Comparison of ENCODE assay signal across 29 cellular contexts in the genomic region with DNA sequence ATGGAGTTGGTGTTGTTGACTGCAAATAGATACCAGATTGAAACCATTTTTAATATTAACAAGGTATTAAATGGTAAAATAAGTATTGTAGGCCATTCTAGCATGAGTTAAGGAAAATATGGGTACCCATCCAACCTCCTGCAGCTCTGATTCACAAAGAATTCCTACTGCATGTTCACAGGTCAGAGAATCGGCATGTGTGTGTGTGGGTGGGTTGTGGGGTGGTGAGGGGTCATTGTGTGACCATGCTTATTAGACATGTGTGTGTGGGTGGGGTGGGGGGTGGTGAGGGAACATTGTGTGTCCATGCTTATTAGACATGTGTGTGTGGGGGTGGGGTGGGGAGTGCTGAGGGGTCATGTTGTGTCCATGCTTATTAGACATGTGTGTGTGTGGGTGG. TPM values are rescaled to one million over a fixed set of nuclear protein-coding genes. Genes with fewer than 3 reads are reported as not detected.
"Had no signal": no experiment of that assay in that cellular context is flagged by ENCODE, and none has a peak within 500 bp of the region (broad histone marks: within the 10 kb centered on the region; RNA-seq: fewer than 3 reads in every experiment).

No MANE protein-coding gene starts in this region.

- H2AFZ ChIP-seq: hepatocyte, parathyroid adenoma had no signal

- H3K4me2 ChIP-seq: hepatocyte had no signal

- H3K4me3 ChIP-seq: coronary artery, esophagus squamous epithelium, gastrocnemius medialis, heart left ventricle, hepatocyte, left lung, mucosa of descending colon, right lobe of liver, stomach, tibial nerve, upper lobe of left lung had no signal

- H3K27me3 ChIP-seq: esophagus squamous epithelium, gastrocnemius medialis, heart left ventricle, left lung, right lobe of liver, stomach, tibial nerve, upper lobe of left lung had no signal

- H3K79me2 ChIP-seq: hepatocyte, parathyroid adenoma had no signal

- H3K9ac ChIP-seq: parathyroid adenoma had no signal

- H3K27ac ChIP-seq: heart left ventricle, hepatocyte, left lung, neutrophil, parathyroid adenoma, right lobe of liver, stomach, upper lobe of left lung had no signal

- H3K4me1 ChIP-seq: parathyroid adenoma had no signal

- H3K36me3 ChIP-seq: esophagus squamous epithelium, gastrocnemius medialis, heart left ventricle, left lung, neutrophil, right lobe of liver, stomach, tibial nerve, upper lobe of left lung had no signal

- H3K9me3 ChIP-seq: esophagus squamous epithelium, gastrocnemius medialis, heart left ventricle, left lung, mucosa of descending colon, neutrophil, right lobe of liver, stomach, tibial nerve, upper lobe of left lung had no signal

- DNase-seq: dermis blood vessel endothelial cell; effector memory CD4-positive, alpha-beta T cell; erythroblast; esophagus squamous epithelium; gastrocnemius medialis; heart left ventricle; left cardiac atrium; left lung; mesenchymal stem cell; mucosa of descending colon; naive B cell; right lobe of liver; stimulated activated CD4-positive, alpha-beta T cell treated with anti-CD3 and anti-CD28 coated beads, Interleukin-2, amount 100 ng/mL, for 24 hours; stimulated activated CD4-positive, alpha-beta T cell treated with anti-CD3 and anti-CD28 coated beads, Interleukin-4, amount 100 ng/mL, for 24 hours; stimulated activated naive CD4-positive, alpha-beta T cell treated with Interleukin-2 at 50 U/mL for 16 hours; stomach; upper lobe of left lung had no signal

RNA-seq across cellular contexts. Expression of a gene that starts 3.2 kb away (rescaled TPM):
- total RNA-seq: dermis blood vessel endothelial cell; esophagus squamous epithelium; glomerular endothelial cell; kidney epithelial cell; left cardiac atrium; mesothelial cell of epicardium; natural killer cell treated with Interleukin-12 subunit alpha and Interleukin-12 subunit beta and Interleukin-15 and Interleukin-18, amount 100 ng/mL, for 72 hours; neural crest cell; skeletal muscle tissue; temporal lobe had no signal
